Comparison of ENCODE assay signal across 10 cellular contexts in genomic region chr10:5628366-5628765, GRCh38. TPM values are rescaled to one million over a fixed set of nuclear protein-coding genes. Genes with fewer than 3 reads are reported as not detected.
DNase-seq lines count a peak whose midpoint lies in the region; ATAC-seq and TF ChIP-seq lines count a peak whose summit lies in the region.
"Had no signal": no experiment of that assay in that cellular context is flagged by ENCODE, and none has a peak within 500 bp of the region (broad histone marks: within the 10 kb centered on the region; RNA-seq: fewer than 3 reads in every experiment).

No MANE protein-coding gene starts in this region.

- no peak for TF ChIP-seq CTCF in MM.1S (IDR thresholded peaks at IDR 0.05; ENCODE audit: low read length)
- TF ChIP-seq CTCF in fibroblast of mammary gland (conservative IDR thresholded peaks at IDR 0.05; ENCODE audit: control insufficient read depth, insufficient read depth, low read depth, low read length), result no peak
- no peak for TF ChIP-seq CTCF in osteocyte (IDR thresholded peaks at IDR 0.05)
- no peak for TF ChIP-seq CTCF in nephron progenitor cell (IDR thresholded peaks at IDR 0.05)

- no peaks in the 10 kb centered on the region for H3K9me2 ChIP-seq in MM.1S (replicated peaks; ENCODE audit: insufficient read depth, low read length)

- H3K27me3 ChIP-seq in ACC112 (ENCODE audit: insufficient read depth, low read length) (no peaks in the 10 kb centered on the region), MM.1S (replicated peaks; ENCODE audit: insufficient read depth, low read length) (no peaks in the 10 kb centered on the region)

- H3F3A ChIP-seq in MM.1S (ENCODE audit: insufficient read depth, low read length), result no peaks in the 10 kb centered on the region

- H4K20me1 ChIP-seq in MM.1S (ENCODE audit: insufficient read depth, low read length), result no peaks in the 10 kb centered on the region

- H3K4me3 ChIP-seq in ACC112 (ENCODE audit: low read depth, low read length) (peak overlapping the region; percentile 75), MM.1S (ENCODE audit: low read length) (no peak overlapping the region), fibroblast of mammary gland (ENCODE audit: control insufficient read depth, low read depth, low read length) (peak overlapping the region; percentile 37)

- H3K4me2 ChIP-seq in MM.1S (ENCODE audit: low read depth, low read length), result peak overlapping the region; percentile 18; the same call in 1 of the 2 replicates

- H3K27me3 Mint-ChIP-seq in osteocyte (ENCODE audit: unreplicated experiment), result no peaks in the 10 kb centered on the region
- peaks cover 10% of the 10 kb centered on the region for H3K27me3 Mint-ChIP-seq in nephron progenitor cell (ENCODE audit: low read depth, poor library complexity)

- H3K9me3 Mint-ChIP-seq in osteocyte (ENCODE audit: unreplicated experiment) (no peaks in the 10 kb centered on the region), nephron progenitor cell (no peaks in the 10 kb centered on the region)

- H3K36me3 Mint-ChIP-seq in osteocyte (ENCODE audit: unreplicated experiment), result no peaks in the 10 kb centered on the region
- H3K36me3 Mint-ChIP-seq in nephron progenitor cell (ENCODE audit: low read depth), result no peaks in the 10 kb centered on the region

- H3K27ac ChIP-seq in ACC112 (ENCODE audit: low read depth, low read length) (no peak overlapping the region), MM.1S (ENCODE audit: low read length) (no peak overlapping the region)

- H3K9ac ChIP-seq in MM.1S (ENCODE audit: low read length), result no peak overlapping the region

- peak overlapping the region; percentile 61 for H3K4me3 Mint-ChIP-seq in osteocyte (ENCODE audit: unreplicated experiment)
- no peak overlapping the region for H3K4me3 Mint-ChIP-seq in nephron progenitor cell

- H3K4me1 ChIP-seq in ACC112 (ENCODE audit: control insufficient read depth, insufficient read depth, low read length, unreplicated experiment) (peaks cover 9% of the 10 kb centered on the region), MM.1S (ENCODE audit: low read length) (peaks cover 10% of the 10 kb centered on the region; the same call in 1 of the 2 replicates)

- H3K27ac Mint-ChIP-seq in osteocyte (ENCODE audit: unreplicated experiment), result peak overlapping the region; percentile 80
- H3K27ac Mint-ChIP-seq in nephron progenitor cell, result no peak overlapping the region

- no peaks in the 10 kb centered on the region for H3K9me3 ChIP-seq in MM.1S (replicated peaks; ENCODE audit: insufficient read depth, low read length)
- H3K9me3 ChIP-seq: Caco-2 had no signal

- H2AFZ ChIP-seq in ACC112 (ENCODE audit: low read length, unreplicated experiment), result peak overlapping the region; percentile 94
- no peak overlapping the region for H2AFZ ChIP-seq in MM.1S (ENCODE audit: low read length)

- DNase-seq in MM.1S, result no peak
- DNase-seq in fibroblast of mammary gland (ENCODE audit: low read depth), result peak; percentile 62
- DNase-seq in osteocyte (ENCODE audit: extremely low spot score, unreplicated experiment), result no peak
- DNase-seq in ecto neural progenitor cell (ENCODE audit: low spot score), result no peak
- DNase-seq in nephron progenitor cell, result no peak
- DNase-seq: Caco-2, NCI-H345 had no signal

- H3K79me2 ChIP-seq in ACC112 (ENCODE audit: control insufficient read depth, insufficient read depth, low read length, unreplicated experiment) (no peaks in the 10 kb centered on the region), MM.1S (ENCODE audit: low read length) (no peaks in the 10 kb centered on the region)

- ATAC-seq in HG03045 (IDR thresholded peaks at IDR 0.05; ENCODE audit: unreplicated experiment), result no peak
- no peak for ATAC-seq in HG03175 (IDR thresholded peaks at IDR 0.05; ENCODE audit: unreplicated experiment)

- H3K4me1 Mint-ChIP-seq in osteocyte (ENCODE audit: unreplicated experiment) (peaks cover 15% of the 10 kb centered on the region), nephron progenitor cell (peaks cover 35% of the 10 kb centered on the region)

- H3K36me3 ChIP-seq in ACC112 (ENCODE audit: insufficient read depth, low read length), result no peaks in the 10 kb centered on the region
- no peaks in the 10 kb centered on the region for H3K36me3 ChIP-seq in MM.1S (replicated peaks; ENCODE audit: insufficient read depth, low read length)

RNA-seq across cellular contexts. Expression of gene ASB13, which starts 38.0 kb away (rescaled TPM):
- 16.0 and 18.4 TPM in 2 replicates for total RNA-seq in osteocyte

RNA-seq across cellular contexts. Expression of gene TASOR2, which starts 56.3 kb away (rescaled TPM):
- 59.6 and 67.0 TPM in 2 replicates for total RNA-seq in osteocyte
